Comparison of ENCODE assay signal across 1 cellular context in genomic region chr4:112636688-112637551, GRCh38.
A peak's percentile ranks its signal among the peaks of the same experiment; 100 is the strongest.
TF ChIP-seq lines count a peak whose summit lies in the region.

Gene LARP7, plus strand, starts transcription at chr4:112637143. Its CDS starts 7,527 bp downstream, at chr4:112644670.
Gene ZGRF1, minus strand, starts transcription at chr4:112636909. Its CDS starts 3,733 bp downstream, at chr4:112633176.

TF ChIP-seq in K562, 482 proteins besides CTCF, POLR2A, EP300 and RAD21 (continued from another document and continues in another):
- TF ChIP-seq ZBTB40 (IDR thresholded peaks at IDR 0.05) (peak; percentile 85), ZBTB40 (CRISPR knock-in tag; IDR thresholded peaks at IDR 0.05) (no peak), PCBP2 (IDR thresholded peaks at IDR 0.05; ENCODE audit: low read depth, low read length, poor library complexity, severe bottlenecking) (no peak), GATAD2A (IDR thresholded peaks at IDR 0.05) (0 out of 2 replicates have a peak, but pooled peaks have one; percentile 60), ZBTB12 (CRISPR knock-in tag; IDR thresholded peaks at IDR 0.05) (peak; percentile 94), ZBTB26 (CRISPR knock-in tag; IDR thresholded peaks at IDR 0.05) (0 out of 2 replicates have a peak, but pooled peaks have one; percentile 33), RBFOX2 (IDR thresholded peaks at IDR 0.05; ENCODE audit: low read depth, low read length) (peak; percentile 62), GABPB1 (CRISPR knock-in tag; IDR thresholded peaks at IDR 0.05) (peak; percentile 82), FOSL1 (tag; conservative IDR thresholded peaks at IDR 0.05) (0 out of 2 replicates have a peak, but pooled peaks have one; percentile 9), NFATC3 (IDR thresholded peaks at IDR 0.05) (peak; percentile 48; the same call in 1 of the 2 replicates), NEUROD1 (IDR thresholded peaks at IDR 0.05; ENCODE audit: borderline replicate concordance, low read depth, low read length, partially characterized antibody) (peak; percentile 54), TOE1 (IDR thresholded peaks at IDR 0.05; ENCODE audit: borderline replicate concordance) (0 out of 2 replicates have a peak, but pooled peaks have one; percentile 18), TOE1 (CRISPR knock-in tag; IDR thresholded peaks at IDR 0.05; ENCODE audit: borderline replicate concordance, low read depth) (no peak), HMGN3 (IDR thresholded peaks at IDR 0.05; ENCODE audit: borderline replicate concordance, extremely low read depth, insufficient read length, low read depth, low read length) (peak; percentile 9), ZNF764 (CRISPR knock-in tag; IDR thresholded peaks at IDR 0.05; ENCODE audit: low read depth) (no peak), SIRT6 (IDR thresholded peaks at IDR 0.05; ENCODE audit: low read depth, low read length) (no peak), ESRRA (IDR thresholded peaks at IDR 0.05; ENCODE audit: borderline replicate concordance, low read depth) (peak; percentile 61), ZEB2 (IDR thresholded peaks at IDR 0.05) (peak; percentile 50; the same call in 1 of the 2 replicates), CSDE1 (IDR thresholded peaks at IDR 0.05) (peak in 1 of 2 experiments; percentile 70; a peak in 2 of 4 replicates), HSF4 (CRISPR knock-in tag; IDR thresholded peaks at IDR 0.05; ENCODE audit: borderline replicate concordance) (no peak), TBP (optimal IDR thresholded peaks at IDR 0.05; ENCODE audit: low read depth, low read length) (peak; percentile 34), ZNF165 (CRISPR knock-in tag; IDR thresholded peaks at IDR 0.05; ENCODE audit: borderline replicate concordance) (no peak), VEZF1 (CRISPR knock-in tag; IDR thresholded peaks at IDR 0.05) (peak; percentile 98), CEBPB (tag; IDR thresholded peaks at IDR 0.05) (peak; percentile 89), ARID2 (IDR thresholded peaks at IDR 0.05) (no peak), SOX6 (IDR thresholded peaks at IDR 0.05) (no peak), POU5F1 (IDR thresholded peaks at IDR 0.05; ENCODE audit: borderline replicate concordance, low read depth, low read length, partially characterized antibody) (peak; percentile 77), MTA1 (IDR thresholded peaks at IDR 0.05; ENCODE audit: borderline replicate concordance) (peak; percentile 99), FOXK2 (conservative IDR thresholded peaks at IDR 0.05 in 1 of 2, IDR thresholded peaks at IDR 0.05 in 1 of 2; ENCODE audit: low read depth in 2 of 2) (peak; percentile 83 to 87), MBD2 (IDR thresholded peaks at IDR 0.05; ENCODE audit: borderline replicate concordance, low read depth) (peak; percentile 76), NR2C2 (CRISPR knock-in tag; IDR thresholded peaks at IDR 0.05) (no peak), NR2C2 (tag; IDR thresholded peaks at IDR 0.05) (peak; percentile 70; the same call in 1 of the 2 replicates), HDAC1 (IDR thresholded peaks at IDR 0.05) (peak; percentile 68 to 99; a peak in 3 of 4 replicates), TRIM28 (IDR thresholded peaks at IDR 0.05) (no peak), SREBF1 (IDR thresholded peaks at IDR 0.05; ENCODE audit: borderline replicate concordance, low read depth, low read length) (no peak), SIN3B (IDR thresholded peaks at IDR 0.05; ENCODE audit: low read depth) (peak; percentile 88), HDGF (IDR thresholded peaks at IDR 0.05) (no peak), CTCFL (IDR thresholded peaks at IDR 0.05; ENCODE audit: borderline replicate concordance, insufficient read depth, low read depth, low read length, poor library complexity, severe bottlenecking) (peak; percentile 11), CEBPG (CRISPR knock-in tag; IDR thresholded peaks at IDR 0.05) (peak; percentile 63), CEBPG (tag; conservative IDR thresholded peaks at IDR 0.05 in 1 of 2, IDR thresholded peaks at IDR 0.05 in 1 of 2) (peak in 1 of 2 experiments; percentile 20; a peak in 1 of 4 replicates), STAT6 (CRISPR knock-in tag; IDR thresholded peaks at IDR 0.05) (peak; percentile 4; the same call in 1 of the 2 replicates), RUNX1 (IDR thresholded peaks at IDR 0.05; ENCODE audit: low read depth) (no peak), ZBTB8A (IDR thresholded peaks at IDR 0.05; ENCODE audit: partially characterized antibody) (no peak), CBX1 (IDR thresholded peaks at IDR 0.05; ENCODE audit: low read depth) (no peak), TAF9B (IDR thresholded peaks at IDR 0.05; ENCODE audit: partially characterized antibody) (peak; percentile 24), DEAF1 (CRISPR knock-in tag; IDR thresholded peaks at IDR 0.05) (peak; percentile 100), MXI1 (IDR thresholded peaks at IDR 0.05; ENCODE audit: low read depth, low read length) (peak; percentile 56; the same call in 1 of the 2 replicates), SLC30A9 (CRISPR knock-in tag; IDR thresholded peaks at IDR 0.05) (no peak), L3MBTL2 (IDR thresholded peaks at IDR 0.05) (peak; percentile 81)
